9 cellular contexts compared by ENCODE assay signal in genomic region chr17:27544350-27545131, GRCh38.
DNase-seq lines count a peak whose midpoint lies in the region; ATAC-seq, FAIRE-seq and TF ChIP-seq lines count a peak whose summit lies in the region.
"Had no signal": no experiment of that assay in that cellular context is flagged by ENCODE, and none has a peak within 500 bp of the region (broad histone marks: within the 10 kb centered on the region; RNA-seq: fewer than 3 reads in every experiment).

No MANE protein-coding gene starts in this region.

- FAIRE-seq in HepG2 (lab: Jason Lieb, UNC): no peak
- FAIRE-seq: endothelial cell of umbilical vein had no signal

- H3K79me2 ChIP-seq in HepG2 (ENCODE audit: insufficient read depth, low read length): peaks cover 22% of the 10 kb centered on the region

- H3K4me3 ChIP-seq in psoas muscle (no peak overlapping the region), HepG2 (replicated peaks in 1 of 3; ENCODE audit: insufficient read depth in 1 of 3, low read depth in 2 of 3, low read length in 3 of 3) (no peak overlapping the region)

- TF ChIP-seq EP300 in HepG2 (IDR thresholded peaks at IDR 0.05; ENCODE audit: low read depth in 2 of 2, low read length in 2 of 2) (no peak), HepG2 (CRISPR knock-in tag; IDR thresholded peaks at IDR 0.05; ENCODE audit: borderline replicate concordance) (no peak)

- CTCF ChIA-PET in HepG2 (lab: Yijun Ruan, JAX; ENCODE audit: low intra/inter-chr PET ratio, low total read pairs): no interaction called here

- H3K4me2 ChIP-seq in HepG2 (ENCODE audit: low read depth, low read length): no peak overlapping the region

- peaks cover 77% of the 10 kb centered on the region for H3K4me1 Mint-ChIP-seq in activated CD4-positive, alpha-beta T cell treated with anti-CD3 and anti-CD28 coated beads, Interleukin-2, amount 10 ng/mL, durations not matched to agents 24 days and 14 days
- peaks cover 73 to 78% of the 10 kb centered on the region in 2 donors for H3K4me1 Mint-ChIP-seq in natural killer cell treated with Interleukin-12 subunit alpha and Interleukin-12 subunit beta and Interleukin-15 and Interleukin-18, amount 100 ng/mL, for 72 hours (ENCODE audit: low read depth in 2 of 2)

- H3K4me1 ChIP-seq in psoas muscle (peaks cover 15% of the 10 kb centered on the region), HepG2 (ENCODE audit: insufficient read depth, low read length) (peaks cover 70% of the 10 kb centered on the region)

- DNase-seq in COLO668 (lab: John Stamatoyannopoulos, UW; ENCODE audit: unreplicated experiment): peak; percentile 34
- peak; percentile 91 for DNase-seq in activated CD4-positive, alpha-beta T cell treated with anti-CD3 and anti-CD28 coated beads, Interleukin-2, amount 10 ng/mL, durations not matched to agents 24 days and 14 days
- peak; percentile 89 for DNase-seq in natural killer cell treated with Interleukin-12 subunit alpha and Interleukin-12 subunit beta and Interleukin-15 and Interleukin-18, amount 100 ng/mL, for 72 hours (ENCODE audit: low spot score)
- no peak for DNase-seq in psoas muscle
- no peak for DNase-seq in HepG2 (ENCODE audit: low spot score)
- no peak for DNase-seq in NCI-H748 treated with DMSO at 0.1 percent for 48 hours (lab: John Stamatoyannopoulos, UW)

- ATAC-seq in GM19463 (IDR thresholded peaks at IDR 0.05; ENCODE audit: unreplicated experiment): peak; percentile 72
- peak; percentile 84 for ATAC-seq in HG03520 (IDR thresholded peaks at IDR 0.05; ENCODE audit: unreplicated experiment)
- peak; percentile 90 to 91 for ATAC-seq in natural killer cell treated with Interleukin-12 subunit alpha and Interleukin-12 subunit beta and Interleukin-15 and Interleukin-18, amount 100 ng/mL, for 72 hours
- no peak for ATAC-seq in psoas muscle
- no peak for ATAC-seq in HepG2

- H3K9me3 ChIP-seq in psoas muscle (no peaks in the 10 kb centered on the region), HepG2 (ENCODE audit: low read length) (no peaks in the 10 kb centered on the region)

- no peak for TF ChIP-seq RAD21 in HepG2 (CRISPR knock-in tag; IDR thresholded peaks at IDR 0.05)

- peak overlapping the region; percentile 58 for H3K4me3 Mint-ChIP-seq in activated CD4-positive, alpha-beta T cell treated with anti-CD3 and anti-CD28 coated beads, Interleukin-2, amount 10 ng/mL, durations not matched to agents 24 days and 14 days
- peak overlapping the region; percentile 67 for H3K4me3 Mint-ChIP-seq in natural killer cell treated with Interleukin-12 subunit alpha and Interleukin-12 subunit beta and Interleukin-15 and Interleukin-18, amount 100 ng/mL, for 72 hours

- no peak for TF ChIP-seq POLR2A in HepG2 (IDR thresholded peaks at IDR 0.05; ENCODE audit: insufficient read depth in 1 of 2, low read depth in 2 of 2, low read length in 2 of 2)

- no peak overlapping the region for H2AFZ ChIP-seq in HepG2 (ENCODE audit: low read length)

- no peaks in the 10 kb centered on the region for H3K9me3 Mint-ChIP-seq in activated CD4-positive, alpha-beta T cell treated with anti-CD3 and anti-CD28 coated beads, Interleukin-2, amount 10 ng/mL, durations not matched to agents 24 days and 14 days
- no peaks in the 10 kb centered on the region for H3K9me3 Mint-ChIP-seq in natural killer cell treated with Interleukin-12 subunit alpha and Interleukin-12 subunit beta and Interleukin-15 and Interleukin-18, amount 100 ng/mL, for 72 hours

- no TSS peak for BruUV-seq in HepG2 (replicated peaks; lab: Mats Ljungman, UMichigan)

- 83 to 91% (median 89%) methylated on average over 10 of the region's 10 CpGs for WGBS in psoas muscle, 3 donors
- WGBS in HepG2 (ENCODE audit: low lambda C conversion rate): 99% methylated on average over 10 of the region's 10 CpGs

- peaks cover 4% of the 10 kb centered on the region; the same call in 1 of the 2 replicates for H4K20me1 ChIP-seq in HepG2 (ENCODE audit: insufficient read depth, low read length)

- H3K36me3 ChIP-seq in psoas muscle (ENCODE audit: insufficient read depth in 1 of 2, low read depth in 1 of 2) (no peaks in the 10 kb centered on the region), HepG2 (replicated peaks in 1 of 2; ENCODE audit: control insufficient read depth in 1 of 2, insufficient read depth in 2 of 2, low read length in 2 of 2) (no peaks in the 10 kb centered on the region)

- H3K27me3 ChIP-seq in psoas muscle (ENCODE audit: insufficient read depth in 3 of 3, low read length in 2 of 3) (no peaks in the 10 kb centered on the region), HepG2 (ENCODE audit: control insufficient read depth in 1 of 2, insufficient read depth in 2 of 2, low read length in 2 of 2) (no peaks in the 10 kb centered on the region)

- intact Hi-C loops in activated CD4-positive, alpha-beta T cell treated with anti-CD3 and anti-CD28 coated beads, Interleukin-2, amount 10 ng/mL, durations not matched to agents 24 days and 14 days (cut with micrococcal nuclease): loop anchor here (1.0 to 10.0 kb wide), 10 partner anchors 8 to 500 kb away; partner anchors contain the start of genes KSR1 and NLK
- intact Hi-C loops in psoas muscle (cut with DNase I) (loop anchor here in 1 of 2 donors (5.0 kb wide), 1 partner anchor 52 kb away; no protein-coding TSS in a partner anchor), HepG2 (cut with micrococcal nuclease; ENCODE audit: unreplicated experiment) (no loop called here)

- peak overlapping the region; percentile 87 for H3K27ac Mint-ChIP-seq in activated CD4-positive, alpha-beta T cell treated with anti-CD3 and anti-CD28 coated beads, Interleukin-2, amount 10 ng/mL, durations not matched to agents 24 days and 14 days
- peak overlapping the region; percentile 80 to 94 for H3K27ac Mint-ChIP-seq in natural killer cell treated with Interleukin-12 subunit alpha and Interleukin-12 subunit beta and Interleukin-15 and Interleukin-18, amount 100 ng/mL, for 72 hours

- in situ Hi-C loops in HepG2 (cut with HindIII; ENCODE audit: extremely low pct_ligation_motif_present, low pct_unique_long_range_greater_than_20kb): no loop called here

- peaks cover 1% of the 10 kb centered on the region for H3K36me3 Mint-ChIP-seq in activated CD4-positive, alpha-beta T cell treated with anti-CD3 and anti-CD28 coated beads, Interleukin-2, amount 10 ng/mL, durations not matched to agents 24 days and 14 days (ENCODE audit: low read depth)
- no peaks in the 10 kb centered on the region for H3K36me3 Mint-ChIP-seq in natural killer cell treated with Interleukin-12 subunit alpha and Interleukin-12 subunit beta and Interleukin-15 and Interleukin-18, amount 100 ng/mL, for 72 hours

- TF ChIP-seq CTCF in psoas muscle (IDR thresholded peaks at IDR 0.05) (no peak), HepG2 (CRISPR knock-in tag; IDR thresholded peaks at IDR 0.05) (no peak)

- no peak overlapping the region for H3K27ac ChIP-seq in psoas muscle
- H3K27ac ChIP-seq in HepG2 (ENCODE audit: extremely low read length, insufficient read depth, low read length): no peak overlapping the region

- peaks cover 3% of the 10 kb centered on the region for H3K27me3 Mint-ChIP-seq in activated CD4-positive, alpha-beta T cell treated with anti-CD3 and anti-CD28 coated beads, Interleukin-2, amount 10 ng/mL, durations not matched to agents 24 days and 14 days
- H3K27me3 Mint-ChIP-seq in natural killer cell treated with Interleukin-12 subunit alpha and Interleukin-12 subunit beta and Interleukin-15 and Interleukin-18, amount 100 ng/mL, for 72 hours: no peaks in the 10 kb centered on the region

- H3K9ac ChIP-seq in HepG2 (ENCODE audit: insufficient read depth, low read depth, low read length): no peak overlapping the region

- POLR2A ChIA-PET in HepG2 (lab: Yijun Ruan, JAX): interaction anchor here (1.0 to 2.6 kb wide), 2 partner anchors 12 to 48 kb away, joined by 3 to 12 read pairs; no protein-coding TSS in a partner anchor

TF ChIP-seq in HepG2, 621 proteins besides CTCF, POLR2A, EP300 and RAD21 (continues in another document):
- TF ChIP-seq CBX5 (CRISPR knock-in tag; IDR thresholded peaks at IDR 0.05; ENCODE audit: borderline replicate concordance) (no peak), ZNF780A (CRISPR knock-in tag; IDR thresholded peaks at IDR 0.05) (no peak), CREBL2 (CRISPR knock-in tag; IDR thresholded peaks at IDR 0.05; ENCODE audit: borderline replicate concordance) (no peak), ZNF574 (CRISPR knock-in tag; IDR thresholded peaks at IDR 0.05) (no peak), ZNF3 (CRISPR knock-in tag; IDR thresholded peaks at IDR 0.05) (no peak), ZNF616 (CRISPR knock-in tag; IDR thresholded peaks at IDR 0.05; ENCODE audit: low read depth) (no peak), NFE2L2 (IDR thresholded peaks at IDR 0.05; ENCODE audit: low read length) (no peak), YEATS4 (CRISPR knock-in tag; IDR thresholded peaks at IDR 0.05; ENCODE audit: borderline replicate concordance) (no peak), MTF2 (CRISPR knock-in tag; IDR thresholded peaks at IDR 0.05; ENCODE audit: borderline replicate concordance) (no peak), SP2 (CRISPR knock-in tag; IDR thresholded peaks at IDR 0.05) (no peak), SP5 (CRISPR knock-in tag; IDR thresholded peaks at IDR 0.05; ENCODE audit: borderline replicate concordance, low read depth) (no peak), TRIM24 (CRISPR knock-in tag; IDR thresholded peaks at IDR 0.05) (no peak), RFXAP (CRISPR knock-in tag; IDR thresholded peaks at IDR 0.05; ENCODE audit: borderline replicate concordance) (no peak), ZBTB7B (CRISPR knock-in tag; IDR thresholded peaks at IDR 0.05) (no peak)

Comparison
In these comparisons a context has a peak if more than half of its experiments do, and no peak if none do; other contexts are left out.
1. DNase-seq: peak in COLO668 (single experiment), activated CD4-positive, alpha-beta T cell treated with anti-CD3 and anti-CD28 coated beads, Interleukin-2, amount 10 ng/mL, durations not matched to agents 24 days and 14 days (single experiment) and natural killer cell treated with Interleukin-12 subunit alpha and Interleukin-12 subunit beta and Interleukin-15 and Interleukin-18, amount 100 ng/mL, for 72 hours (single experiment); none in psoas muscle (0 of 2), HepG2 (single experiment) and NCI-H748 treated with DMSO at 0.1 percent for 48 hours (single experiment).
2. ATAC-seq: peak in GM19463 (single experiment), HG03520 (single experiment) and natural killer cell treated with Interleukin-12 subunit alpha and Interleukin-12 subunit beta and Interleukin-15 and Interleukin-18, amount 100 ng/mL, for 72 hours (2 of 2); none in psoas muscle (0 of 4) and HepG2 (single experiment).